ENCODE assay signal across 13 cellular contexts in genomic region chr1:8763888-8764287, GRCh38.
A peak's percentile ranks its signal among the peaks of the same experiment; 100 is the strongest.
DNase-seq lines count a peak whose midpoint lies in the region; ATAC-seq, FAIRE-seq and TF ChIP-seq lines count a peak whose summit lies in the region.
"Had no signal": no experiment of that assay in that cellular context is flagged by ENCODE, and none has a peak within 500 bp of the region (broad histone marks: within the 10 kb centered on the region; RNA-seq: fewer than 3 reads in every experiment).

No MANE protein-coding gene starts in this region.

- peak; percentile 64 for ATAC-seq in GM21390 (IDR thresholded peaks at IDR 0.05; ENCODE audit: unreplicated experiment)
- ATAC-seq in GM21367 (IDR thresholded peaks at IDR 0.05; ENCODE audit: unreplicated experiment): no peak
- ATAC-seq: PC-3 had no signal

- H3K4me1 ChIP-seq in OCI-LY1 (ENCODE audit: insufficient read depth, low read length, severe bottlenecking): peaks cover 17% of the 10 kb centered on the region

- peak overlapping the region; percentile 49 for H3K27ac ChIP-seq in OCI-LY1 (ENCODE audit: low read depth, low read length, poor library complexity, severe bottlenecking)

- peak overlapping the region; percentile 20; the same call in 1 of the 2 replicates for H3K4me2 ChIP-seq in OCI-LY1 (ENCODE audit: low read length)

- TF ChIP-seq CTCF in OCI-LY1 (IDR thresholded peaks at IDR 0.05; ENCODE audit: low read length) (no peak), D721Med (IDR thresholded peaks at IDR 0.05; ENCODE audit: insufficient read depth, missing control alignments) (no peak)

- no peaks in the 10 kb centered on the region for H3K27me3 ChIP-seq in OCI-LY1 (ENCODE audit: insufficient read depth, low read length)

- no peak overlapping the region for H2AFZ ChIP-seq in OCI-LY1 (ENCODE audit: low read length)

- no peaks in the 10 kb centered on the region for H3K9me2 ChIP-seq in OCI-LY1 (ENCODE audit: low read depth, low read length)

- no peaks in the 10 kb centered on the region for H3K9me3 ChIP-seq in OCI-LY1 (ENCODE audit: low read length)

- H4K20me1 ChIP-seq in OCI-LY1 (ENCODE audit: insufficient read depth, low read length): no peaks in the 10 kb centered on the region

- no peaks in the 10 kb centered on the region for H3F3A ChIP-seq in OCI-LY1 (ENCODE audit: insufficient read depth, low read length)

- no peak for FAIRE-seq in D721Med (lab: Jason Lieb, UNC)

- no peaks in the 10 kb centered on the region for H3K36me3 ChIP-seq in OCI-LY1 (ENCODE audit: insufficient read depth, low read length)

- H3K79me2 ChIP-seq in OCI-LY1 (ENCODE audit: insufficient read depth, low read length): no peaks in the 10 kb centered on the region

- peak; percentile 44 for DNase-seq in iPS-NIHi7 (ENCODE audit: extremely low spot score)
- DNase-seq in stimulated activated CD4-positive, alpha-beta T cell treated with anti-CD3 and anti-CD28 coated beads, Interleukin-4, amount 100 ng/mL, for 4 hours: no peak
- no peak for DNase-seq in effector CD4-positive, alpha-beta T cell
- DNase-seq in D721Med (ENCODE audit: insufficient read length, low spot score): no peak
- DNase-seq: activated CD4-positive, alpha-beta T cell treated with anti-CD3 and anti-CD28 coated beads, Interleukin-2, amount 10 ng/mL, durations not matched to agents 24 days and 14 days; CD8-positive, alpha-beta memory T cell; midbrain; PC-3; stimulated activated CD4-positive, alpha-beta T cell treated with anti-CD3 and anti-CD28 coated beads, Interleukin-12 subunit alpha, Interleukin-12 subunit beta, amount 100 ng/mL, for 4 hours had no signal

- H3K9ac ChIP-seq in OCI-LY1 (ENCODE audit: low read length): no peak overlapping the region

- H3K4me3 ChIP-seq in GM08714 (ENCODE audit: low read length): peak overlapping the region; percentile 36; the same call in 1 of the 2 replicates
- no peak overlapping the region for H3K4me3 ChIP-seq in OCI-LY1 (ENCODE audit: low read depth, low read length, poor library complexity, severe bottlenecking)
